ENCODE assay signal across 1 cellular context in genomic region chr7:2105917-2106316, GRCh38.
TF ChIP-seq lines count a peak whose summit lies in the region.

No MANE protein-coding gene starts in this region.

TF ChIP-seq in HCT116, 20 proteins besides CTCF, POLR2A, EP300 and RAD21:
- TF ChIP-seq, protein P1, sequence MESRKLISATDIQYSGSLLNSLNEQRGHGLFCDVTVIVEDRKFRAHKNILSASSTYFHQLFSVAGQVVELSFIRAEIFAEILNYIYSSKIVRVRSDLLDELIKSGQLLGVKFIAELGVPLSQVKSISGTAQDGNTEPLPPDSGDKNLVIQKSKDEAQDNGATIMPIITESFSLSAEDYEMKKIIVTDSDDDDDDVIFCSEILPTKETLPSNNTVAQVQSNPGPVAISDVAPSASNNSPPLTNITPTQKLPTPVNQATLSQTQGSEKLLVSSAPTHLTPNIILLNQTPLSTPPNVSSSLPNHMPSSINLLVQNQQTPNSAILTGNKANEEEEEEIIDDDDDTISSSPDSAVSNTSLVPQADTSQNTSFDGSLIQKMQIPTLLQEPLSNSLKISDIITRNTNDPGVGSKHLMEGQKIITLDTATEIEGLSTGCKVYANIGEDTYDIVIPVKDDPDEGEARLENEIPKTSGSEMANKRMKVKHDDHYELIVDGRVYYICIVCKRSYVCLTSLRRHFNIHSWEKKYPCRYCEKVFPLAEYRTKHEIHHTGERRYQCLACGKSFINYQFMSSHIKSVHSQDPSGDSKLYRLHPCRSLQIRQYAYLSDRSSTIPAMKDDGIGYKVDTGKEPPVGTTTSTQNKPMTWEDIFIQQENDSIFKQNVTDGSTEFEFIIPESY (IDR thresholded peaks at IDR 0.05; ENCODE audit: extremely low read depth, insufficient replicate concordance, low read length): no peak
